ENCODE assay signal across 15 cellular contexts in genomic region chr17:16925461-16926060, GRCh38. TPM values are rescaled to one million over a fixed set of nuclear protein-coding genes. Genes with fewer than 3 reads are reported as not detected.
A peak's percentile ranks its signal among the peaks of the same experiment; 100 is the strongest.
DNase-seq lines count a peak whose midpoint lies in the region; ATAC-seq and TF ChIP-seq lines count a peak whose summit lies in the region.
"Had no signal": no experiment of that assay in that cellular context is flagged by ENCODE, and none has a peak within 500 bp of the region (broad histone marks: within the 10 kb centered on the region; RNA-seq: fewer than 3 reads in every experiment).

No MANE protein-coding gene starts in this region.

- no peak overlapping the region for H2BK20ac ChIP-seq in IMR-90 (ENCODE audit: low read depth, low read length)

- no peak overlapping the region for H2AFZ ChIP-seq in IMR-90 (replicated peaks; ENCODE audit: low read length, poor library complexity)
- no peak overlapping the region for H2AFZ ChIP-seq in PC-3 (ENCODE audit: low read length)

- H4K91ac ChIP-seq in IMR-90 (ENCODE audit: insufficient read depth, low read depth, low read length): no peak overlapping the region

- in situ Hi-C loops in IMR-90 (cut with MboI; ENCODE audit: low sequenced_read_pairs): no loop called here

- no peak overlapping the region for H3K18ac ChIP-seq in IMR-90 (ENCODE audit: low read depth, low read length)

- H3K4me1 Mint-ChIP-seq in activated T-cell treated with anti-CD3 and anti-CD28 coated beads, Interleukin-2, amount 50 U/mL, for 24 hours (ENCODE audit: low read depth): peaks cover 7% of the 10 kb centered on the region

- CTCF ChIA-PET in IMR-90 (lab: Yijun Ruan, JAX): no interaction called here
- CTCF ChIA-PET in PC-3 (lab: Charles Lee): no interaction called here

- no peaks in the 10 kb centered on the region for H3K79me1 ChIP-seq in IMR-90 (ENCODE audit: low read depth in 1 of 2, low read length in 2 of 2)

- H3K36me3 ChIP-seq in IMR-90 (ENCODE audit: control insufficient read depth, insufficient read depth, low read length) (no peaks in the 10 kb centered on the region), spleen (peaks cover 0 to 22% (median 0%) of the 10 kb centered on the region in 6 donors), PC-3 (ENCODE audit: low read depth, low read length) (no peaks in the 10 kb centered on the region)
- H3K36me3 ChIP-seq: HAP-1 had no signal

- H3K27me3 ChIP-seq in IMR-90 (ENCODE audit: control insufficient read depth, insufficient read depth, low read length) (peaks cover 29% of the 10 kb centered on the region), spleen (replicated peaks in 1 of 7) (no peaks in the 10 kb centered on the region), PC-3 (ENCODE audit: low read length) (no peaks in the 10 kb centered on the region)

- H3K4me3 ChIP-seq in IMR-90 (ENCODE audit: insufficient read depth, low read depth, low read length) (no peak overlapping the region), spleen (no peak overlapping the region), PC-3 (ENCODE audit: low read length) (no peak overlapping the region)
- H3K4me3 ChIP-seq: A549, HAP-1 had no signal

- peak; percentile 18 for DNase-seq in activated T-cell treated with anti-CD3 and anti-CD28 coated beads, Interleukin-2, amount 50 U/mL, for 24 hours
- no peak for DNase-seq in activated T-cell treated with anti-CD3 and anti-CD28 coated beads, Interleukin-2, amount 50 U/mL, for 48 hours
- DNase-seq in IMR-90 (no peak), left lobe of liver (ENCODE audit: low spot score) (peak; percentile 35), spleen (peak; percentile 52), PC-3 (no peak), NCI-H82 treated with DMSO at 0.1 percent for 48 hours (lab: John Stamatoyannopoulos, UW; ENCODE audit: unreplicated experiment) (no peak)
- DNase-seq: COR-L47, NCI-H187 treated with DMSO at 0.1 percent for 48 hours, NCI-H510A, NCI-H82 had no signal

- H3K14ac ChIP-seq in IMR-90 (replicated peaks; ENCODE audit: low read depth, low read length): no peak overlapping the region

- H3K4me2 ChIP-seq in IMR-90 (ENCODE audit: low read depth, low read length): no peak overlapping the region
- H3K4me2 ChIP-seq in PC-3 (ENCODE audit: low read length): no peak overlapping the region
- H3K4me2 ChIP-seq: A549 had no signal

- BruUV-seq in IMR-90 (replicated peaks; lab: Mats Ljungman, UMichigan) (no TSS peak), PC-3 (replicated peaks; lab: Mats Ljungman, UMichigan) (no TSS peak)

- H3K4me1 ChIP-seq in IMR-90 (ENCODE audit: control insufficient read depth, insufficient read depth, low read length): no peaks in the 10 kb centered on the region
- H3K4me1 ChIP-seq in spleen: no peaks in the 10 kb centered on the region
- H3K4me1 ChIP-seq in PC-3 (ENCODE audit: insufficient read depth, low read length): no peaks in the 10 kb centered on the region
- H3K4me1 ChIP-seq: A549, HAP-1 had no signal

- intact Hi-C loops in IMR-90 (cut with micrococcal nuclease) (no loop called here), spleen (cut with DNase I; ENCODE audit: low total_unique reads) (no loop called here), PC-3 (cut with micrococcal nuclease) (no loop called here)

- no peak overlapping the region for H3K27ac ChIP-seq in IMR-90 (ENCODE audit: insufficient read depth, low read length)
- H3K27ac ChIP-seq in spleen: no peak overlapping the region
- no peak overlapping the region for H3K27ac ChIP-seq in PC-3 (ENCODE audit: low read length)
- H3K27ac ChIP-seq: A549 had no signal

- H3K9me3 ChIP-seq in IMR-90 (ENCODE audit: control insufficient read depth, insufficient read depth, low read length) (no peaks in the 10 kb centered on the region), spleen (no peaks in the 10 kb centered on the region), PC-3 (ENCODE audit: low read length) (no peaks in the 10 kb centered on the region)
- H3K9me3 ChIP-seq: A549, HAP-1 had no signal

- no peak for TF ChIP-seq RAD21 in IMR-90 (IDR thresholded peaks at IDR 0.05; ENCODE audit: low read length)

- TF ChIP-seq CTCF in IMR-90 (conservative IDR thresholded peaks at IDR 0.05; ENCODE audit: low read depth, low read length) (no peak), spleen (IDR thresholded peaks at IDR 0.05 in 8 of 11, conservative IDR thresholded peaks at IDR 0.05 in 3 of 11) (no peak), PC-3 (conservative IDR thresholded peaks at IDR 0.05; ENCODE audit: low read depth, low read length) (no peak)

- dilution Hi-C loops in IMR-90 (cut with HindIII; ENCODE audit: low sequenced_read_pairs, unreplicated experiment): no loop called here

- no peak overlapping the region for H2AK5ac ChIP-seq in IMR-90 (ENCODE audit: low read depth, low read length)

- H4K8ac ChIP-seq in IMR-90 (ENCODE audit: low read depth in 2 of 2, low read length in 2 of 2): no peak overlapping the region

- no peaks in the 10 kb centered on the region for H3K9me3 Mint-ChIP-seq in activated T-cell treated with anti-CD3 and anti-CD28 coated beads, Interleukin-2, amount 50 U/mL, for 24 hours
- H3K9me3 Mint-ChIP-seq: CD14-positive monocyte had no signal

- H3K9ac ChIP-seq in IMR-90 (ENCODE audit: low read depth, low read length) (no peak overlapping the region), PC-3 (ENCODE audit: low read length) (no peak overlapping the region)

- no peak overlapping the region for H3K56ac ChIP-seq in IMR-90 (ENCODE audit: extremely low read depth, insufficient read depth, low read length)

- no peak overlapping the region for H3K27ac Mint-ChIP-seq in activated T-cell treated with anti-CD3 and anti-CD28 coated beads, Interleukin-2, amount 50 U/mL, for 24 hours
- H3K27ac Mint-ChIP-seq: CD14-positive monocyte had no signal

- no peaks in the 10 kb centered on the region for H4K20me1 ChIP-seq in IMR-90 (ENCODE audit: insufficient read depth, low read length)
- no peaks in the 10 kb centered on the region for H4K20me1 ChIP-seq in PC-3 (ENCODE audit: low read length)

- no peak overlapping the region for H3K23ac ChIP-seq in IMR-90 (ENCODE audit: low read depth, low read length)

- H3K4me3 Mint-ChIP-seq in activated T-cell treated with anti-CD3 and anti-CD28 coated beads, Interleukin-2, amount 50 U/mL, for 24 hours: no peak overlapping the region
- H3K4me3 Mint-ChIP-seq: CD14-positive monocyte had no signal

- POLR2A ChIA-PET in IMR-90 (lab: Charles Lee; ENCODE audit: unreplicated experiment): no interaction called here
- POLR2A ChIA-PET in PC-3 (lab: Charles Lee; ENCODE audit: unreplicated experiment): no interaction called here

- WGBS in IMR-90 (ENCODE audit: extremely low coverage in 2 of 2, insufficient read length in 1 of 2), 2 experiments: 69% methylated on average over 4 of the region's 15 CpGs; no CpG with 5 or more reads in 1 of the 2 experiments
- WGBS in spleen, 5 donors: 86 to 95% (median 94%) methylated on average over 9 to 15 of the region's 15 CpGs

- H3K27me3 Mint-ChIP-seq in activated T-cell treated with anti-CD3 and anti-CD28 coated beads, Interleukin-2, amount 50 U/mL, for 24 hours: no peaks in the 10 kb centered on the region

- no peak overlapping the region for H2BK120ac ChIP-seq in IMR-90 (ENCODE audit: low read depth, low read length)

- no peaks in the 10 kb centered on the region for H3K36me3 Mint-ChIP-seq in activated T-cell treated with anti-CD3 and anti-CD28 coated beads, Interleukin-2, amount 50 U/mL, for 24 hours (ENCODE audit: low read depth)
- H3K36me3 Mint-ChIP-seq: CD14-positive monocyte had no signal

- H3F3A ChIP-seq in PC-3 (ENCODE audit: low read length, unreplicated experiment): no peaks in the 10 kb centered on the region

- H3K4ac ChIP-seq in IMR-90 (ENCODE audit: low read depth, low read length): no peak overlapping the region

- no peak overlapping the region for H2BK15ac ChIP-seq in IMR-90 (ENCODE audit: low read depth, low read length)

- H2AK9ac ChIP-seq in IMR-90 (replicated peaks; ENCODE audit: low read depth, low read length, poor library complexity): peak overlapping the region; percentile 55

- no peak for TF ChIP-seq POLR2A in IMR-90 (IDR thresholded peaks at IDR 0.05; ENCODE audit: low read depth, low read length)
- no peak for TF ChIP-seq POLR2A in spleen (IDR thresholded peaks at IDR 0.05)

- ATAC-seq in IMR-90 (ENCODE audit: low read depth): no peak
- ATAC-seq in left lobe of liver: no peak
- ATAC-seq in PC-3: no peak
- ATAC-seq: A549 had no signal

- no peaks in the 10 kb centered on the region for H3K9me2 ChIP-seq in PC-3 (replicated peaks; ENCODE audit: low read length)

- H3K9me1 ChIP-seq in IMR-90 (ENCODE audit: insufficient read depth, low read length): no peaks in the 10 kb centered on the region

- H2BK5ac ChIP-seq in IMR-90 (ENCODE audit: low read depth, low read length, poor library complexity, severe bottlenecking): no peak overlapping the region

- H4K5ac ChIP-seq in IMR-90 (ENCODE audit: low read depth, low read length): no peak overlapping the region

- no peaks in the 10 kb centered on the region for H3K79me2 ChIP-seq in PC-3 (ENCODE audit: low read length)

TF ChIP-seq in IMR-90, 13 proteins besides CTCF, POLR2A, EP300 and RAD21 (continues in another document):
- TF ChIP-seq MAZ (IDR thresholded peaks at IDR 0.05; ENCODE audit: borderline replicate concordance, low read depth, low read length) (no peak), USF2 (IDR thresholded peaks at IDR 0.05; ENCODE audit: low read depth, low read length) (no peak), SMC3 (IDR thresholded peaks at IDR 0.05; ENCODE audit: low read depth, low read length) (no peak), CEBPB (IDR thresholded peaks at IDR 0.05; ENCODE audit: low read depth, low read length) (no peak), RCOR1 (IDR thresholded peaks at IDR 0.05; ENCODE audit: insufficient replicate concordance, low read length) (no peak), NFE2L2 (IDR thresholded peaks at IDR 0.05; ENCODE audit: low read depth, low read length) (no peak), MXI1 (IDR thresholded peaks at IDR 0.05; ENCODE audit: borderline replicate concordance, low read depth, low read length) (no peak), RFX5 (IDR thresholded peaks at IDR 0.05; ENCODE audit: low read depth, low read length) (no peak), BHLHE40 (IDR thresholded peaks at IDR 0.05; ENCODE audit: low read depth, low read length) (no peak), MAFK (IDR thresholded peaks at IDR 0.05; ENCODE audit: low read depth, low read length) (no peak)

RNA-seq across cellular contexts. Expression of gene TNFRSF13B, which starts 46.4 kb away (rescaled TPM):
- total RNA-seq in IMR-90 (2012; rRNA removed): not detected in 2 replicates
- not detected in 2 replicates for polyA plus RNA-seq in IMR-90 (2012; rRNA removed)
- polyA plus RNA-seq in IMR-90 (2012; cell fraction: cytosol; rRNA removed): not detected in 2 replicates
- not detected in 2 replicates for polyA plus RNA-seq in IMR-90 (2012; cell fraction: nucleus; rRNA removed; ENCODE audit: low replicate concordance)
- not detected for total RNA-seq in left lobe of liver
- 10 to 100 TPM; 25.1 to 52.1 (median 40.4) TPM for total RNA-seq in spleen
- 100 to 1,000 TPM in 2 of 3 donors, 10 to 100 TPM in 1; 65.9 to 142 (median 119) TPM for polyA plus RNA-seq in spleen
- total RNA-seq in PC-3 (2014; rRNA removed): not detected in 2 replicates
- total RNA-seq: LHCN-M2 had no signal
- polyA plus RNA-seq: A549 had no signal

Comparison
In these comparisons a context has a peak if more than half of its experiments do, and no peak if none do; other contexts are left out.
1. DNase-seq: peak in activated T-cell treated with anti-CD3 and anti-CD28 coated beads, Interleukin-2, amount 50 U/mL, for 24 hours (single experiment), left lobe of liver (single experiment) and spleen (single experiment); none in activated T-cell treated with anti-CD3 and anti-CD28 coated beads, Interleukin-2, amount 50 U/mL, for 48 hours (0 of 2), IMR-90 (single experiment), PC-3 (single experiment) and NCI-H82 treated with DMSO at 0.1 percent for 48 hours (single experiment).
2. RNA of gene TNFRSF13B, which starts 46.4 kb away (total RNA-seq): 25.1 to 52.1 TPM in spleen; not detected in IMR-90, not detected in left lobe of liver (single experiment) and not detected in PC-3; every median in the first group is over 10 times any median in the second.